ENCODE assay signal across 22 cellular contexts in the genomic region with DNA sequence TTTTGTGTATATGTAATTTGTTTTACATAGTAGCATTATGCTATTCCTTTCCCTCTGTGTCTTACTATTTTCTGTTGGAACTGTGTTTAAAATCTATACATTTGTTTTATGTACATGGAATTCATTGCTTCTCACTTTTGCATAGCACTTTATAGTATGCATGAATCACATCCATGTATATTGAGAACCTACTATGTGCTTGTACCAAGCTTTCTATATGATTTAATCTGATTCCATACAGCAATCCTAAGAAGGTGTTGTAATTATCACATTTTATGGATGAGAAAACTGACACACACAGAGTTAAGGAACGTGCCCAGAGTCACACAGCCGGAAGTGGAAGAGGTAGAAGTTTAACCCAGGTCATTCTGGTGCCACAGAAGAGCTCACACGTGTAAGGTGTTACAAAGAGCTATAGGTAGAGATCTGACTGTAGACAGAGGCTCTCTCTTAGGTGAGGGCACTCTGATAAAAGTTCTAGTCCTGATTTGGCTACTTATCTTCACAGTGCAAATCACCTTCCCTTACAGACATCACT. TPM values are rescaled to one million over a fixed set of nuclear protein-coding genes. Genes with fewer than 3 reads are reported as not detected.
DNase-seq lines count a peak whose midpoint lies in the region; ATAC-seq and TF ChIP-seq lines count a peak whose summit lies in the region.
"Had no signal": no experiment of that assay in that cellular context is flagged by ENCODE, and none has a peak within 500 bp of the region (broad histone marks: within the 10 kb centered on the region; RNA-seq: fewer than 3 reads in every experiment).

No MANE protein-coding gene starts in this region.

- no peak for TF ChIP-seq POLR2A in body of pancreas (IDR thresholded peaks at IDR 0.05)

- peaks cover 28% of the 10 kb centered on the region for H3K4me1 Mint-ChIP-seq in activated CD4-positive, alpha-beta T cell treated with anti-CD3 and anti-CD28 coated beads, Interleukin-2, amount 10 ng/mL, durations not matched to agents 24 days and 14 days

- H3K27ac Mint-ChIP-seq in activated CD4-positive, alpha-beta T cell treated with anti-CD3 and anti-CD28 coated beads, Interleukin-2, amount 10 ng/mL, durations not matched to agents 24 days and 14 days: peak overlapping the region; percentile 14
- H3K27ac Mint-ChIP-seq: activated CD4-positive, alpha-beta memory T cell treated with anti-CD3 and anti-CD28 coated beads, Interleukin-2, amount 10 ng/mL, durations not matched to agents 7 days and 5 days had no signal

- H3K4me1 ChIP-seq in body of pancreas: peaks cover 62% of the 10 kb centered on the region
- peaks cover 36% of the 10 kb centered on the region for H3K4me1 ChIP-seq in mucosa of descending colon (ENCODE audit: low read depth)

- no peak overlapping the region for H3K4me3 Mint-ChIP-seq in activated CD4-positive, alpha-beta T cell treated with anti-CD3 and anti-CD28 coated beads, Interleukin-2, amount 10 ng/mL, durations not matched to agents 24 days and 14 days
- H3K4me3 Mint-ChIP-seq: activated CD4-positive, alpha-beta memory T cell treated with anti-CD3 and anti-CD28 coated beads, Interleukin-2, amount 10 ng/mL, durations not matched to agents 7 days and 5 days had no signal

- no peak for ATAC-seq in body of pancreas
- ATAC-seq in mucosa of descending colon: peak; percentile 44
- no peak for ATAC-seq in HG02981 (IDR thresholded peaks at IDR 0.05; ENCODE audit: unreplicated experiment)

- no peaks in the 10 kb centered on the region for H3K36me3 ChIP-seq in body of pancreas (replicated peaks in 1 of 2; ENCODE audit: insufficient read depth in 1 of 2, low read depth in 2 of 2)
- no peaks in the 10 kb centered on the region for H3K36me3 ChIP-seq in mucosa of descending colon (ENCODE audit: low read depth)
- H3K36me3 ChIP-seq: HAP-1, tibial nerve had no signal

- H3K4me3 ChIP-seq in body of pancreas (no peak overlapping the region), mucosa of descending colon (no peak overlapping the region)
- H3K4me3 ChIP-seq: HAP-1, tibial nerve had no signal

- no peak for DNase-seq in activated CD4-positive, alpha-beta T cell treated with anti-CD3 and anti-CD28 coated beads, Interleukin-2, amount 10 ng/mL, durations not matched to agents 24 days and 14 days
- DNase-seq in activated CD4-positive, alpha-beta T cell treated with anti-CD3 and anti-CD28 coated beads for 48 hours: no peak
- DNase-seq in body of pancreas (peak in 2 of 4 donors; percentile 38 to 47), mucosa of descending colon (peak in 1 of 3 donors; percentile 80), putamen (ENCODE audit: low spot score) (no peak), NCI-H2107 (lab: John Stamatoyannopoulos, UW) (no peak), NCI-H2171 (lab: John Stamatoyannopoulos, UW) (no peak)
- DNase-seq: activated CD4-positive, alpha-beta memory T cell treated with anti-CD3 and anti-CD28 coated beads, Interleukin-2, amount 10 ng/mL, durations not matched to agents 7 days and 5 days; brain microvascular endothelial cell; effector memory CD4-positive, alpha-beta T cell; erythroblast; midbrain; NCI-H1092 treated with DMSO at 0.1 percent for 48 hours; NCI-H1930; NCI-H345; NCI-H774; Right ventricle myocardium superior had no signal

- WGBS in body of pancreas, 2 donors: 16 to 18% methylated on average over 3 of the region's 3 CpGs

- no peak for TF ChIP-seq CTCF in body of pancreas (IDR thresholded peaks at IDR 0.05)
- TF ChIP-seq CTCF in mucosa of descending colon (IDR thresholded peaks at IDR 0.05): no peak

- H3K36me3 Mint-ChIP-seq in activated CD4-positive, alpha-beta T cell treated with anti-CD3 and anti-CD28 coated beads, Interleukin-2, amount 10 ng/mL, durations not matched to agents 24 days and 14 days (ENCODE audit: low read depth): peaks cover 2% of the 10 kb centered on the region

- H3K9me3 ChIP-seq in body of pancreas (no peaks in the 10 kb centered on the region), mucosa of descending colon (no peaks in the 10 kb centered on the region)
- H3K9me3 ChIP-seq: HAP-1, tibial nerve had no signal

- H3K9me3 Mint-ChIP-seq in activated CD4-positive, alpha-beta T cell treated with anti-CD3 and anti-CD28 coated beads, Interleukin-2, amount 10 ng/mL, durations not matched to agents 24 days and 14 days: no peaks in the 10 kb centered on the region
- H3K9me3 Mint-ChIP-seq: activated CD4-positive, alpha-beta memory T cell treated with anti-CD3 and anti-CD28 coated beads, Interleukin-2, amount 10 ng/mL, durations not matched to agents 7 days and 5 days had no signal

- H3K27ac ChIP-seq in body of pancreas: peak overlapping the region; percentile 44 to 97 (median 96)
- H3K27ac ChIP-seq: brain microvascular endothelial cell, HL-60 had no signal

- H3K27me3 Mint-ChIP-seq in activated CD4-positive, alpha-beta T cell treated with anti-CD3 and anti-CD28 coated beads, Interleukin-2, amount 10 ng/mL, durations not matched to agents 24 days and 14 days: peaks cover 17% of the 10 kb centered on the region
- H3K27me3 Mint-ChIP-seq: progenitor cell of endocrine pancreas had no signal

- no peaks in the 10 kb centered on the region for H3K27me3 ChIP-seq in body of pancreas
- H3K27me3 ChIP-seq: brain microvascular endothelial cell, tibial nerve had no signal

- intact Hi-C loops in activated CD4-positive, alpha-beta T cell treated with anti-CD3 and anti-CD28 coated beads, Interleukin-2, amount 10 ng/mL, durations not matched to agents 24 days and 14 days (cut with micrococcal nuclease): no loop called here
- intact Hi-C loops in body of pancreas (cut with DNase I): no loop called here
- intact Hi-C loops in mucosa of descending colon (cut with DNase I, micrococcal nuclease): no loop called here

RNA-seq across cellular contexts. Expression of a gene that starts 3.5 kb away (rescaled TPM):
- 59.9 and 61.6 TPM in 2 replicates for total RNA-seq in activated CD4-positive, alpha-beta T cell treated with anti-CD3 and anti-CD28 coated beads, Interleukin-2, amount 10 ng/mL, durations not matched to agents 24 days and 14 days
- total RNA-seq in body of pancreas (10 to 100 TPM; 19.7 to 52.4 TPM), mucosa of descending colon (10 to 100 TPM; 38.5 to 76.3 (median 44.9) TPM)
